10 cellular contexts compared by ENCODE assay signal in the genomic region with DNA sequence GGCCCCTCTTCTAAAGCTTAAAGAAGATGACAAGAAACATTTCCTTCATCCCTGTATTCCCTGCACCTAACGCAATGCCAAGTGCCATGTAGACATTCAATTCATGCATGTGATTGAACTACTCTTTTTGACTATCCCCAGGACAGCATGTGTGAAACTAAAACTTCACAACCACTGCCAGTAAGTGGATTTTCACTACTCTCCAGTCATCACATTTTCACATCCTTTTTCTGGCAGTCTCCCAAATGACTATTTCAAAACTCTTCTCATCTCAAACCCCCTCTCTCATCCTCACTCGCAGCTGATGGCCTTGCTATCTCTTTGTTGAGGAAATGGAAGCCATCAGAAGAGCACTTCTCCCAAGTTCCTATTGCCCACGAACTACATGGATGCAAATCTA.
DNase-seq lines count a peak whose midpoint lies in the region; ATAC-seq and TF ChIP-seq lines count a peak whose summit lies in the region.
"Had no signal": no experiment of that assay in that cellular context is flagged by ENCODE, and none has a peak within 500 bp of the region (broad histone marks: within the 10 kb centered on the region; RNA-seq: fewer than 3 reads in every experiment).

No MANE protein-coding gene starts in this region.

- H3K36me3 Mint-ChIP-seq in HFFc6 (ENCODE audit: low read depth) (no peaks in the 10 kb centered on the region), nephron progenitor cell (ENCODE audit: low read depth) (peaks cover 8% of the 10 kb centered on the region)

- H3K27me3 ChIP-seq in BLaER1, result no peaks in the 10 kb centered on the region

- peak; percentile 79 for ATAC-seq in GM18868 (IDR thresholded peaks at IDR 0.05; ENCODE audit: unreplicated experiment)
- peak; percentile 65 for ATAC-seq in GM21786 (IDR thresholded peaks at IDR 0.05; ENCODE audit: unreplicated experiment)
- peak; percentile 77 for ATAC-seq in HG03432 (IDR thresholded peaks at IDR 0.05; ENCODE audit: unreplicated experiment)

- H3K4me2 ChIP-seq in BLaER1, result peak overlapping the region; percentile 16

- DNase-seq in cortex of kidney (lab: John Stamatoyannopoulos, UW), result no peak
- no peak for DNase-seq in HFFc6
- no peak for DNase-seq in nephron progenitor cell
- DNase-seq in COLO829 (ENCODE audit: low spot score), result no peak
- DNase-seq: cerebellar nuclear complex had no signal

- no peaks in the 10 kb centered on the region; the same call in 1 of the 2 replicates for H3K36me3 ChIP-seq in BLaER1

- H3K27ac ChIP-seq in BLaER1, result no peak overlapping the region
- H3K27ac ChIP-seq: C4-2B had no signal

- no peak overlapping the region for H3K4me3 ChIP-seq in BLaER1

- H3K9me3 ChIP-seq in BLaER1, result peaks cover 13% of the 10 kb centered on the region

- no peaks in the 10 kb centered on the region for H3K9me3 Mint-ChIP-seq in HFFc6
- H3K9me3 Mint-ChIP-seq in nephron progenitor cell, result peaks cover 10% of the 10 kb centered on the region

- H3K4me1 Mint-ChIP-seq in HFFc6 (ENCODE audit: low read depth) (0 out of 2 replicates have a peak, but pooled peaks cover 7% of the 10 kb centered on the region), nephron progenitor cell (peaks cover 46% of the 10 kb centered on the region)

- no peak for TF ChIP-seq CTCF in HFFc6 (IDR thresholded peaks at IDR 0.05)
- no peak for TF ChIP-seq CTCF in nephron progenitor cell (IDR thresholded peaks at IDR 0.05)

- no peaks in the 10 kb centered on the region for H4K20me1 ChIP-seq in BLaER1

- no peak overlapping the region for H3K9ac ChIP-seq in BLaER1

- H3K27me3 Mint-ChIP-seq in HFFc6 (ENCODE audit: insufficient read depth), result peaks cover 8% of the 10 kb centered on the region
- no peaks in the 10 kb centered on the region for H3K27me3 Mint-ChIP-seq in nephron progenitor cell (ENCODE audit: low read depth, poor library complexity)

- H3K27ac Mint-ChIP-seq in HFFc6, result no peak overlapping the region
- no peak overlapping the region for H3K27ac Mint-ChIP-seq in nephron progenitor cell

- peaks cover 63% of the 10 kb centered on the region for H3K4me1 ChIP-seq in BLaER1

- H3K4me3 Mint-ChIP-seq in HFFc6, result no peak overlapping the region
- no peak overlapping the region for H3K4me3 Mint-ChIP-seq in nephron progenitor cell
